11 cellular contexts compared by ENCODE assay signal in the genomic region with DNA sequence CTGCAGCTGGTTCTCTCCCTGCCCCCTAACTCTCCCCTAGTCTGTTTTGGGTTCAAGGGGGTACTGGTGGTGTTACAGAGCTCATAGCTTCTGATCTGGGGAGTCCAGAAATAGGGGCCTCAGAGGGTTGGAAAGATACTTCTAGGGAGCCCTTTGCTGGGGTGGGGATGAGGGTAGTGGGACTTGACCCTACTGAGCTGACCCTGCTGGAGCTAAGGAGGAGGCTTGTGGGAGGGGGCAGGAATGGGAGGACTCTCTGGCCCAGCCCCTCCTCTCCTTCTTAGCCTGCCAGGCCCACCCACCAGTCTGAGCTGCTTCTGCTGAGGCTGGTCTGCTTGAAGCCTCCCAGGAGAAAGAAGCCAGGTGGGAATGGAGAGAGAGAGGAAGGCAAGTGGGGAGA. TPM values are rescaled to one million over a fixed set of nuclear protein-coding genes. Genes with fewer than 3 reads are reported as not detected.
DNase-seq lines count a peak whose midpoint lies in the region; ATAC-seq and TF ChIP-seq lines count a peak whose summit lies in the region.
"Had no signal": no experiment of that assay in that cellular context is flagged by ENCODE, and none has a peak within 500 bp of the region (broad histone marks: within the 10 kb centered on the region; RNA-seq: fewer than 3 reads in every experiment).

A gene (plus strand): TSS at position 301 of the 400 bp plus-strand sequence. CDS start 1,571 bp downstream, outside the sequence.

- DNase-seq in Peyer's patch (no peak), chondrocyte (ENCODE audit: low spot score) (peak; percentile 26), suprapubic skin (ENCODE audit: low spot score in 2 of 2) (no peak), NCI-H748 (lab: John Stamatoyannopoulos, UW; ENCODE audit: unreplicated experiment) (no peak), NCI-H446 (lab: John Stamatoyannopoulos, UW) (no peak), MG63 (no peak)
- DNase-seq: COR-L47, KBM-7, PC-3 had no signal

- H3K4me3 ChIP-seq in Peyer's patch (no peak within 1 kb of the TSS), mucosa of rectum (ENCODE audit: low read length in 2 of 2) (no peak within 1 kb of the TSS), suprapubic skin (no peak within 1 kb of the TSS), MG63 (no peak within 1 kb of the TSS)

- H3K4me1 Mint-ChIP-seq in chondrocyte (ENCODE audit: low read depth), result peaks cover 4% of the 10 kb centered on the region

- H3K27ac ChIP-seq in Peyer's patch (peak within 1 kb of the TSS in 1 of 4 donors; percentile 13), mucosa of rectum (ENCODE audit: low read depth in 2 of 2, low read length in 2 of 2) (peak within 1 kb of the TSS; percentile 9 to 29), suprapubic skin (no peak within 1 kb of the TSS)

- peaks cover 19% of the 10 kb centered on the region for H3K36me3 Mint-ChIP-seq in chondrocyte (ENCODE audit: low read depth)

- no peaks in the 10 kb centered on the region for H3K9me3 Mint-ChIP-seq in chondrocyte (ENCODE audit: low read depth)

- TF ChIP-seq CTCF in Peyer's patch (IDR thresholded peaks at IDR 0.05) (no peak), chondrocyte (IDR thresholded peaks at IDR 0.05) (no peak), suprapubic skin (IDR thresholded peaks at IDR 0.05) (no peak)

- TF ChIP-seq POLR2A in Peyer's patch (IDR thresholded peaks at IDR 0.05), result no peak
- no peak for TF ChIP-seq POLR2A in suprapubic skin (IDR thresholded peaks at IDR 0.05)

- ATAC-seq in HG03045 (IDR thresholded peaks at IDR 0.05; ENCODE audit: unreplicated experiment), result no peak
- ATAC-seq: PC-3 had no signal

- TF ChIP-seq EP300 in suprapubic skin (IDR thresholded peaks at IDR 0.05), result no peak

- H3K9me3 ChIP-seq in Peyer's patch (no peaks in the 10 kb centered on the region), mucosa of rectum (ENCODE audit: control insufficient read depth in 2 of 2, low read length in 2 of 2) (no peaks in the 10 kb centered on the region), suprapubic skin (no peaks in the 10 kb centered on the region), MG63 (no peaks in the 10 kb centered on the region)

- H3K27me3 Mint-ChIP-seq in chondrocyte (ENCODE audit: low read depth), result no peaks in the 10 kb centered on the region

- H3K4me1 ChIP-seq in Peyer's patch (no peaks in the 10 kb centered on the region), mucosa of rectum (ENCODE audit: control insufficient read depth in 2 of 2, insufficient read depth in 2 of 2, low read length in 2 of 2) (no peaks in the 10 kb centered on the region), suprapubic skin (no peaks in the 10 kb centered on the region)

- no peaks in the 10 kb centered on the region for H3K27me3 ChIP-seq in Peyer's patch
- H3K27me3 ChIP-seq in mucosa of rectum (ENCODE audit: control insufficient read depth in 2 of 2, insufficient read depth in 2 of 2, low read length in 2 of 2), result no peaks in the 10 kb centered on the region
- H3K27me3 ChIP-seq in suprapubic skin, result no peaks in the 10 kb centered on the region
- H3K27me3 ChIP-seq in MG63, result no peaks in the 10 kb centered on the region

- no peak within 1 kb of the TSS for H3K9ac ChIP-seq in mucosa of rectum (ENCODE audit: low read depth in 1 of 2, low read length in 2 of 2)

- peaks cover 0 to 45% (median 0%) of the 10 kb centered on the region in 3 donors for H3K36me3 ChIP-seq in Peyer's patch
- peaks cover 19 to 29% of the 10 kb centered on the region in 2 donors for H3K36me3 ChIP-seq in mucosa of rectum (ENCODE audit: control insufficient read depth in 2 of 2, insufficient read depth in 2 of 2, low read length in 2 of 2)
- peaks cover 77% of the 10 kb centered on the region for H3K36me3 ChIP-seq in suprapubic skin
- no peaks in the 10 kb centered on the region for H3K36me3 ChIP-seq in MG63

- H3K4me3 Mint-ChIP-seq in chondrocyte (ENCODE audit: unreplicated experiment), result no peak within 1 kb of the TSS

- peak within 1 kb of the TSS; percentile 59 for H3K27ac Mint-ChIP-seq in chondrocyte (ENCODE audit: unreplicated experiment)

RNA-seq across cellular contexts. Expression of the gene that starts here (rescaled TPM):
- 10 to 100 TPM in 3 of 4 donors, 1 to 10 TPM in 1; 8.9 to 28.1 (median 16.2) TPM for total RNA-seq in Peyer's patch
- total RNA-seq in chondrocyte, result 14.3 to 16.3 TPM (median 15.4 TPM) in 3 replicates
- total RNA-seq in suprapubic skin, result 10 to 100 TPM in 3 of 4 donors, 1 to 10 TPM in 1; 7.3 to 66.5 (median 15.4) TPM
- 1.0 and 2.8 TPM in 2 replicates for total RNA-seq in MG63 (2014; rRNA removed; shearing (Covaris generic); ENCODE audit: low replicate concordance)
